Comparison of ENCODE assay signal across 18 cellular contexts in genomic region chr16:83581082-83581481, GRCh38.
DNase-seq lines count a peak whose midpoint lies in the region; ATAC-seq and TF ChIP-seq lines count a peak whose summit lies in the region.
"Had no signal": no experiment of that assay in that cellular context is flagged by ENCODE, and none has a peak within 500 bp of the region (broad histone marks: within the 10 kb centered on the region; RNA-seq: fewer than 3 reads in every experiment).

No MANE protein-coding gene starts in this region.

- intact Hi-C loops in sciatic nerve (cut with DNase I) = no loop called here
- intact Hi-C loops in stomach (cut with DNase I; ENCODE audit: low total_unique reads) = no loop called here
- intact Hi-C loops in esophagus squamous epithelium (cut with DNase I) = no loop called here

- TF ChIP-seq CTCF in stomach (IDR thresholded peaks at IDR 0.05) = no peak
- TF ChIP-seq CTCF in esophagus squamous epithelium (IDR thresholded peaks at IDR 0.05) = no peak

- DNase-seq in fibroblast of peridontal ligament (ENCODE audit: extremely low read depth) (peak; percentile 1), sciatic nerve (ENCODE audit: low spot score) (no peak), stomach (no peak), esophagus squamous epithelium (lab: John Stamatoyannopoulos, UW) (no peak), RPMI8226 (no peak)
- DNase-seq: GF-D8; left ventricle myocardium superior; naive B cell; NCI-H1930; NCI-H748 treated with DMSO at 0.1 percent for 48 hours; SJCRH30; stimulated activated CD4-positive, alpha-beta T cell treated with anti-CD3 and anti-CD28 coated beads, Interleukin-4, amount 100 ng/mL, for 4 hours; stimulated activated naive CD8-positive, alpha-beta T cell treated with anti-CD3 and anti-CD28 coated beads, Interleukin-15, amount 100 ng/mL, for 72 hours had no signal

- H3K4me3 ChIP-seq in stomach (no peak overlapping the region), esophagus squamous epithelium (no peak overlapping the region)
- H3K4me3 ChIP-seq: SJCRH30 had no signal

- H3K27ac ChIP-seq in stomach = no peak overlapping the region
- no peak overlapping the region for H3K27ac ChIP-seq in esophagus squamous epithelium
- H3K27ac ChIP-seq: C4-2B, KMS-11, SJCRH30 had no signal

- H3K36me3 ChIP-seq in stomach (no peaks in the 10 kb centered on the region), esophagus squamous epithelium (no peaks in the 10 kb centered on the region)
- H3K36me3 ChIP-seq: SJCRH30 had no signal

- peaks cover 0 to 4% (median 0%) of the 10 kb centered on the region in 4 donors for H3K9me3 ChIP-seq in stomach
- H3K9me3 ChIP-seq in esophagus squamous epithelium = no peaks in the 10 kb centered on the region

- TF ChIP-seq POLR2A in stomach (IDR thresholded peaks at IDR 0.05) (no peak), esophagus squamous epithelium (IDR thresholded peaks at IDR 0.05) (no peak)

- peaks cover 0 to 9% (median 0%) of the 10 kb centered on the region in 3 donors for H3K27me3 ChIP-seq in stomach
- no peaks in the 10 kb centered on the region for H3K27me3 ChIP-seq in esophagus squamous epithelium
- H3K27me3 ChIP-seq: SJCRH30 had no signal

- no peak for TF ChIP-seq EP300 in stomach (IDR thresholded peaks at IDR 0.05)

- ATAC-seq in GM18517 (IDR thresholded peaks at IDR 0.05; ENCODE audit: unreplicated experiment) (peak; percentile 70), GM21723 (IDR thresholded peaks at IDR 0.05; ENCODE audit: unreplicated experiment) (peak; percentile 73), HG03135 (IDR thresholded peaks at IDR 0.05; ENCODE audit: unreplicated experiment) (peak; percentile 81), sciatic nerve (no peak)
- ATAC-seq: left ventricle myocardium superior; stimulated activated naive CD8-positive, alpha-beta T cell treated with anti-CD3 and anti-CD28 coated beads, Interleukin-15, amount 100 ng/mL, for 72 hours had no signal

- H3K4me1 ChIP-seq in stomach (no peaks in the 10 kb centered on the region), esophagus squamous epithelium (no peaks in the 10 kb centered on the region)

- WGBS in stomach, 5 donors = 54 to 71% (median 60%) methylated on average over 2 of the region's 2 CpGs
- WGBS in esophagus squamous epithelium, 2 donors = 44 to 57% methylated on average over 2 of the region's 2 CpGs
